In the genomic region with DNA sequence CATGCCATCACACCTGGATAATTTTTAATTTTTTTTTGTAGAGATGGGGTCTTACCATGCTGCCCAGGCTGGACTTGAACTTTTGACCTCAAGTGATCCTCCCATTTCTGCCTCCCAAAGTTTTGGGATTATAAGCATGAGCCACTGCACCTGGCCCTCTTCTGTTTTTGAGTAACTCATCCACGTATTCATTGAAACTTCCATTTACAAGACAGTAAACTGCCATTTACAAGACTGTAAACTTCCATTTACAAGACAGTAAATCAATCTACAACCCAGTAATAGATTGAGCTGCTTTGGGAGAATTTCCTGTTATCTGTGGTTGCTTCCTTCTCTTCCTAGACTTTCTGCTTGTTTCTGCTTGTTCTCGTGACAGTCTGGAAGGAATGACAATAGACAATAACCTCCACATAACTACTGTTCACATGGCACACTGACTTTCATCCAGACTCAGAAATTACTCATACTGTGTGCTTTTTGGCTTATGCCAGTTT, we compare ENCODE assay signal across 1 cellular context.
TF ChIP-seq lines count a peak whose summit lies in the region.

No MANE protein-coding gene starts in this region.

TF ChIP-seq in HEK293, 187 proteins besides CTCF, POLR2A, EP300 and RAD21 (continued from another document):
- TF ChIP-seq HOXD13 (CRISPR knock-in tag; IDR thresholded peaks at IDR 0.05; ENCODE audit: borderline replicate concordance) (peak; percentile 94), ZNF580 (tag by site-specific recombination; IDR thresholded peaks at IDR 0.05) (peak; percentile 41; the same call in 1 of the 2 replicates), ZNF529 (tag by site-specific recombination; IDR thresholded peaks at IDR 0.05; ENCODE audit: insufficient replicate concordance) (no peak), FEZF1 (tag by site-specific recombination; IDR thresholded peaks at IDR 0.05) (peak; percentile 92), BCL11B (tag by site-specific recombination; IDR thresholded peaks at IDR 0.05; ENCODE audit: low read depth) (peak; percentile 93), ZNF610 (tag by site-specific recombination; IDR thresholded peaks at IDR 0.05; ENCODE audit: borderline replicate concordance) (0 out of 2 replicates have a peak, but pooled peaks have one; percentile 42), ZNF423 (tag by site-specific recombination; IDR thresholded peaks at IDR 0.05) (no peak), PRDM4 (tag by site-specific recombination; IDR thresholded peaks at IDR 0.05) (peak; percentile 97), PRDM1 (tag by site-specific recombination; IDR thresholded peaks at IDR 0.05) (no peak), KLF16 (tag by site-specific recombination; IDR thresholded peaks at IDR 0.05) (peak; percentile 53; the same call in 1 of the 2 replicates), ZNF843 (tag by site-specific recombination; IDR thresholded peaks at IDR 0.05) (peak; percentile 83)
- TF ChIP-seq, protein P1, sequence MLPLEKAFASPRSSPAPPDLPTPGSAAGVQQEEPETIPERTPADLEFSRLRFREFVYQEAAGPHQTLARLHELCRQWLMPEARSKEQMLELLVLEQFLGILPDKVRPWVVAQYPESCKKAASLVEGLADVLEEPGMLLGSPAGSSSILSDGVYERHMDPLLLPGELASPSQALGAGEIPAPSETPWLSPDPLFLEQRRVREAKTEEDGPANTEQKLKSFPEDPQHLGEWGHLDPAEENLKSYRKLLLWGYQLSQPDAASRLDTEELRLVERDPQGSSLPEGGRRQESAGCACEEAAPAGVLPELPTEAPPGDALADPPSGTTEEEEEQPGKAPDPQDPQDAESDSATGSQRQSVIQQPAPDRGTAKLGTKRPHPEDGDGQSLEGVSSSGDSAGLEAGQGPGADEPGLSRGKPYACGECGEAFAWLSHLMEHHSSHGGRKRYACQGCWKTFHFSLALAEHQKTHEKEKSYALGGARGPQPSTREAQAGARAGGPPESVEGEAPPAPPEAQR (tag by site-specific recombination; IDR thresholded peaks at IDR 0.05): no peak
- TF ChIP-seq, protein P2, sequence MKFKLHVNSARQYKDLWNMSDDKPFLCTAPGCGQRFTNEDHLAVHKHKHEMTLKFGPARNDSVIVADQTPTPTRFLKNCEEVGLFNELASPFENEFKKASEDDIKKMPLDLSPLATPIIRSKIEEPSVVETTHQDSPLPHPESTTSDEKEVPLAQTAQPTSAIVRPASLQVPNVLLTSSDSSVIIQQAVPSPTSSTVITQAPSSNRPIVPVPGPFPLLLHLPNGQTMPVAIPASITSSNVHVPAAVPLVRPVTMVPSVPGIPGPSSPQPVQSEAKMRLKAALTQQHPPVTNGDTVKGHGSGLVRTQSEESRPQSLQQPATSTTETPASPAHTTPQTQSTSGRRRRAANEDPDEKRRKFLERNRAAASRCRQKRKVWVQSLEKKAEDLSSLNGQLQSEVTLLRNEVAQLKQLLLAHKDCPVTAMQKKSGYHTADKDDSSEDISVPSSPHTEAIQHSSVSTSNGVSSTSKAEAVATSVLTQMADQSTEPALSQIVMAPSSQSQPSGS (tag by site-specific recombination; IDR thresholded peaks at IDR 0.05; ENCODE audit: low read depth): no peak
